Comparison of ENCODE assay signal across 10 cellular contexts in the genomic region with DNA sequence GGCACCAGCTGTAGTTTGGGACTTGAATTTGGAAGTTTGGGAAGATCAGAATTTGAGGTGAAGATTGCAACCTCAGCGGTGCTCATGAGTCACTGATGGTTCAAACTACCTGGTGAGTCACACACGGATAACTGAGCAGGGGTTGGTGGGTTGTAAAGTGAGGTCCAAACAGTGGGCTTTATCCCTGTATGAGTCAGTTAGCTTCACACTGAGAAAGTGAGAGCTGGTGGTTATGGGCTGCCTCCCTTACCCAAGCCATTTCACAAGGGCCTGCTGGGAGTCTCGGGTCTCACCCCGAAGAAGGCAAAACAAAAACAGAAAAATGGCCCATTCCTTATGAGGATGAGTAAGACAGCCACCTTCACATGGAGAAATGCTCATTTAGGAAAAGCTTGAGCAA.
DNase-seq lines count a peak whose midpoint lies in the region; ATAC-seq and TF ChIP-seq lines count a peak whose summit lies in the region.
"Had no signal": no experiment of that assay in that cellular context is flagged by ENCODE, and none has a peak within 500 bp of the region (broad histone marks: within the 10 kb centered on the region; RNA-seq: fewer than 3 reads in every experiment).

No MANE protein-coding gene starts in this region.

- H3K27ac Mint-ChIP-seq in mesothelial cell of epicardium = no peak overlapping the region

- TF ChIP-seq CTCF in astrocyte of the spinal cord (IDR thresholded peaks at IDR 0.05; ENCODE audit: low read depth, low read length) (no peak), lung (IDR thresholded peaks at IDR 0.05; ENCODE audit: control extremely low read depth, extremely low read depth) (no peak), mesothelial cell of epicardium (IDR thresholded peaks at IDR 0.05; ENCODE audit: unreplicated experiment) (no peak)

- peaks cover 11% of the 10 kb centered on the region for H3K9me3 Mint-ChIP-seq in mesothelial cell of epicardium

- peak; percentile 92 for DNase-seq in EH (ENCODE audit: low read depth)
- peak; percentile 17 for DNase-seq in LoVo (ENCODE audit: low spot score)
- peak; percentile 97 for DNase-seq in astrocyte of the spinal cord (ENCODE audit: low read depth, low spot score)
- no peak for DNase-seq in lung (ENCODE audit: low spot score)
- no peak for DNase-seq in activated gamma-delta T cell (lab: John Stamatoyannopoulos, UW)
- DNase-seq in SIG-M5 treated with dmso at 0.1 percent for 504 hours (lab: John Stamatoyannopoulos, UW; ENCODE audit: unreplicated experiment) = no peak
- DNase-seq in mesothelial cell of epicardium (ENCODE audit: low spot score in 2 of 2, unreplicated experiment in 2 of 2) = no peak
- DNase-seq: NCI-H146; stimulated activated CD4-positive, alpha-beta T cell treated with anti-CD3 and anti-CD28 coated beads, Interleukin-4, amount 100 ng/mL, for 1 hour had no signal

- no peak overlapping the region for H3K4me3 ChIP-seq in astrocyte of the spinal cord (ENCODE audit: low read depth, low read length)
- H3K4me3 ChIP-seq in lung = no peak overlapping the region

- no peak overlapping the region for H3K27ac ChIP-seq in lung (ENCODE audit: low read depth in 1 of 2, low read length in 1 of 2)

- peaks cover 0 to 1% of the 10 kb centered on the region in 2 donors for H3K4me1 ChIP-seq in lung (ENCODE audit: control insufficient read depth in 2 of 2, insufficient read depth in 2 of 2, low read length in 2 of 2)

- ATAC-seq in lung (ENCODE audit: insufficient read depth, low FRiP score) = peak; percentile 45
- ATAC-seq in GM21825 (IDR thresholded peaks at IDR 0.05; ENCODE audit: unreplicated experiment) = no peak

- peaks cover 5% of the 10 kb centered on the region for H3K27me3 Mint-ChIP-seq in mesothelial cell of epicardium (ENCODE audit: low read depth)

- no peak overlapping the region for H3K4me3 Mint-ChIP-seq in mesothelial cell of epicardium

- in situ Hi-C loops in astrocyte of the spinal cord (cut with HindIII; ENCODE audit: low sequenced_read_pairs) = no loop called here

- H3K4me1 Mint-ChIP-seq in mesothelial cell of epicardium = no peaks in the 10 kb centered on the region

- no peaks in the 10 kb centered on the region for H3K27me3 ChIP-seq in lung (ENCODE audit: control insufficient read depth, insufficient read depth)

- peaks cover 0 to 12% of the 10 kb centered on the region in 2 donors for H3K9me3 ChIP-seq in lung (ENCODE audit: control insufficient read depth in 2 of 2, insufficient read depth in 1 of 2, low read length in 1 of 2)

- H3K36me3 ChIP-seq in lung (ENCODE audit: control insufficient read depth in 2 of 2, insufficient read depth in 2 of 2, low read length in 2 of 2) = no peaks in the 10 kb centered on the region

- H3K36me3 Mint-ChIP-seq in mesothelial cell of epicardium = no peaks in the 10 kb centered on the region

- WGBS in lung, 2 donors = 91 to 98% methylated on average over 4 of the region's 4 CpGs

Comparison
In these comparisons a context has a peak if more than half of its experiments do, and no peak if none do; other contexts are left out.
1. DNase-seq: peak in EH (single experiment), LoVo (single experiment) and astrocyte of the spinal cord (single experiment); none in lung (single experiment), activated gamma-delta T cell (single experiment), SIG-M5 treated with dmso at 0.1 percent for 504 hours (single experiment) and mesothelial cell of epicardium (0 of 2).